8 cellular contexts compared by ENCODE assay signal in the genomic region with DNA sequence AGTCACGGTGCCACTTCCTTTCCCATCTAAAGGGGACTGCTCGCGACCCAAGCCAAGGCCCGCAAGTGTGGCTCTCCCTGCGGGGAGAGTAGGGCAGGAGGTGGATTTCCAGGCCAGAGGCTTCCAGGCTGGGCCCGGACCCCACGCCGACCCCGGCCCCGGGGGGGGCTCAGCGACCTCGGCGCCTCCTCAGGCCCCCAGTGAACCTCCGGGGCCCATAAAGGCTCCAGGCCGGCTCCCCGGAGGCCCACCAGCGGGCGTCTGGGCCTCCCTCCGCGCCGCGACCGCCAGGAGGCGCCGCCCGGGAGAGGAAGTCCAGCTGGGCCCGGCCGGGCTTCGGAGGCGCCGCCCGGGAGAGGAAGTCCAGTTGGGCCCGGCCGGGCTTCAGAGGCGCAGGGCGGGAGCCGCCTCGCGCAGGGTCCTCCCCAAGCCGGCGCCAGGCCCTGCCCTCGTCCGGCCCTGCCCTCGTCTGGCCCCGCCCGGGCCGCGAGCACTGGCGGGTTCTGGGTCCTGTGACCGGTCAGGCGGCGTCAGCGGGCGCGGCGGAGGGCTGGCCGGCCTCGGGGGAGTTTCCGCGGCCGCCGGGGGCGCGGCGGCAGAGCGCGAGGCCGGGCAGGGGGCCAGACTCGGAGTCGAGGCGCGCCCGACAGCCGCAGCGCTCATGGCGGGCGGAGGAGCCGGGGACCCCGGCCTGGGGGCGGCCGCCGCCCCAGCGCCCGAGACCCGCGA. TPM values are rescaled to one million over a fixed set of nuclear protein-coding genes. Genes with fewer than 3 reads are reported as not detected.
DNase-seq lines count a peak whose midpoint lies in the region; ATAC-seq, FAIRE-seq and TF ChIP-seq lines count a peak whose summit lies in the region.

A gene (plus strand): TSS at position 623 of the 729 bp plus-strand sequence. CDS start 39 bp downstream, at position 662.

- peak within 1 kb of the TSS; percentile 90 for H3K9ac ChIP-seq in mesendoderm (ENCODE audit: low read length)

- no CpG with 5 or more reads among the region's 86 CpGs for WGBS in mesendoderm (ENCODE audit: extremely low coverage, insufficient coverage, low lambda C conversion rate)

- peaks cover 13% of the 10 kb centered on the region for H3K79me2 ChIP-seq in mesendoderm (ENCODE audit: control insufficient read depth, insufficient read depth, low read length)

- peak within 1 kb of the TSS; percentile 46 for H3K4me3 ChIP-seq in GM06990 (replicated peaks; ENCODE audit: low read depth, low read length)
- H3K4me3 ChIP-seq in mesendoderm (ENCODE audit: low read length): peak within 1 kb of the TSS; percentile 84

- H3K36me3 ChIP-seq in GM06990 (ENCODE audit: control insufficient read depth, insufficient read depth, low read length) (no peaks in the 10 kb centered on the region), mesendoderm (ENCODE audit: control insufficient read depth, insufficient read depth, low read length) (no peaks in the 10 kb centered on the region)

- H3K79me1 ChIP-seq in mesendoderm (ENCODE audit: low read length): peaks cover under 1% of the 10 kb centered on the region

- no peak within 1 kb of the TSS for H2AK5ac ChIP-seq in mesendoderm (ENCODE audit: low read length)

- no peak within 1 kb of the TSS for H4K5ac ChIP-seq in mesendoderm (ENCODE audit: low read length)

- peak within 1 kb of the TSS; percentile 96 for H3K56ac ChIP-seq in mesendoderm (ENCODE audit: low read length)

- H2BK15ac ChIP-seq in mesendoderm (replicated peaks; ENCODE audit: low read depth): no peak within 1 kb of the TSS

- DNase-seq in GM06990 (ENCODE audit: extremely low read depth, insufficient read length) (peak; percentile 57), KG1 (lab: John Stamatoyannopoulos, UW) (peak; percentile 71), epithelial cell of prostate (ENCODE audit: low read depth, low spot score) (peak; percentile 43), mesendoderm (peak; percentile 96), substantia nigra (lab: John Stamatoyannopoulos, UW) (peak; percentile 48 to 93 (median 80)), D721Med (ENCODE audit: insufficient read length, low spot score) (no peak)
- peak; percentile 35 for DNase-seq in activated CD4-positive, CD25-positive, alpha-beta regulatory T cell treated with anti-CD3 and anti-CD28 coated beads, Interleukin-2, amount 50 U/mL, for 72 hours

- no peak within 1 kb of the TSS for H2BK5ac ChIP-seq in mesendoderm (ENCODE audit: low read length)

- H3K4me1 ChIP-seq in mesendoderm (ENCODE audit: control insufficient read depth, low read depth, low read length): no peaks in the 10 kb centered on the region

- H3K27me3 ChIP-seq in GM06990 (replicated peaks; ENCODE audit: control insufficient read depth, insufficient read depth, low read length) (no peaks in the 10 kb centered on the region), mesendoderm (ENCODE audit: insufficient read depth, low read length, poor library complexity) (no peaks in the 10 kb centered on the region)

- FAIRE-seq in D721Med (lab: Jason Lieb, UNC): no peak

- peak; percentile 64 for ATAC-seq in GM21825 (IDR thresholded peaks at IDR 0.05; ENCODE audit: unreplicated experiment)

- H2BK120ac ChIP-seq in mesendoderm (ENCODE audit: low read depth, low read length): peak within 1 kb of the TSS; percentile 73

- peak within 1 kb of the TSS; percentile 64 for H3K4ac ChIP-seq in mesendoderm (ENCODE audit: low read depth, low read length)

- peak within 1 kb of the TSS; percentile 97 for H3K18ac ChIP-seq in mesendoderm (ENCODE audit: low read length)

- H4K8ac ChIP-seq in mesendoderm (ENCODE audit: low read depth, low read length): peak within 1 kb of the TSS; percentile 99

- peak within 1 kb of the TSS; percentile 79 for H3K27ac ChIP-seq in epithelial cell of prostate
- peak within 1 kb of the TSS; percentile 89 for H3K27ac ChIP-seq in mesendoderm (ENCODE audit: low read depth, low read length)
- H3K27ac ChIP-seq in substantia nigra (ENCODE audit: low read depth, low read length, poor library complexity, severe bottlenecking): peak within 1 kb of the TSS; percentile 74

- H3K4me2 ChIP-seq in mesendoderm (ENCODE audit: low read length): peak within 1 kb of the TSS; percentile 60

- H3K23ac ChIP-seq in mesendoderm (ENCODE audit: low read length): peak within 1 kb of the TSS; percentile 18

- TF ChIP-seq CTCF in GM06990 (IDR thresholded peaks at IDR 0.05; ENCODE audit: insufficient read depth, low read length, poor library complexity, severe bottlenecking) (no peak), D721Med (IDR thresholded peaks at IDR 0.05; ENCODE audit: insufficient read depth, missing control alignments) (no peak)

RNA-seq across cellular contexts. Expression of the gene that starts here (rescaled TPM):
- polyA plus RNA-seq in mesendoderm (2013, experiment 1 of 2): 7.0 TPM
- polyA plus RNA-seq in mesendoderm (2013, experiment 2 of 2): 6.5 TPM
